9 cellular contexts compared by ENCODE assay signal in the genomic region with DNA sequence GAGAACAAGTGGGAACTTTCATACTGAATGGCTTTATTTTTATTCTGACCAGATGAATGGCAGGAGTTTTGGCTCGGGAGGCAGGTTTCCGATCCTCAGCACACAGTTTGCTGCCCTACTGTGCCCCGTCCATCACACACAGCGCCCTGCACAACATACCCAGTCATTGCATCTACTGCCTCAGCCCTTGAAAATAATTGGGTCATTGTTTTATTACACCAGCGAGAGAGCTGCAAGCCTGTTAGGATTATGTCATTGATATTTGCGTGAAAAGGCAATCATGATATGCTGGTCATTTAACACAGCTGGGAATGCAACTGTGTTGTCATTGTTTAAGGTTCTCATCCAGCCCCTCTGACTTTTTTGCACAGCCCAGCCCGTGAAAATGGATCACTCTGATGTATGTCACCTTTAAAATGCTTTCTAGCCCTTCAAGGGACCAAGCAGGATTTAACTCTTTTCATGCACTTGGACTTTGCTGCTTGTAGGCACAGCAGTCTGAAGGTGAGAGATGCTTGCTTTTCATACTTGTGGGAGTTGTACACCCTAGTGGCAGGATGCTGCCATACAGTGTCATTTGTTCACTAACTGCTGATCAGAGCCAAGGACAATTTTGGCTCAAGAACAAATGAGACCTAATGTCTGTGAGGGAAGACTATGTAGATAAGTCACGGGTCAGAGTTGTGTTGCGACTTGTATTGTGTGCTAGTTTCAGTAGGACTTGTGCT.
A peak's percentile ranks its signal among the peaks of the same experiment; 100 is the strongest.
DNase-seq lines count a peak whose midpoint lies in the region; ATAC-seq and TF ChIP-seq lines count a peak whose summit lies in the region.
"Had no signal": no experiment of that assay in that cellular context is flagged by ENCODE, and none has a peak within 500 bp of the region (broad histone marks: within the 10 kb centered on the region; RNA-seq: fewer than 3 reads in every experiment).

No MANE protein-coding gene starts in this region.

- no peak overlapping the region for H3K9ac ChIP-seq in neural progenitor cell
- no peak overlapping the region for H3K9ac ChIP-seq in mesendoderm (ENCODE audit: low read length)

- H3K27ac Mint-ChIP-seq in neural progenitor cell, result no peak overlapping the region
- H3K27ac Mint-ChIP-seq: activated naive CD4-positive, alpha-beta T cell treated with anti-CD3 and anti-CD28 coated beads, Interleukin-2, amount 50 U/mL, for 72 hours had no signal

- no peak overlapping the region for H3K56ac ChIP-seq in mesendoderm (ENCODE audit: low read length)

- no peaks in the 10 kb centered on the region for H3K9me3 ChIP-seq in neural progenitor cell (ENCODE audit: low read depth)

- no CpG with 5 or more reads among the region's 9 CpGs for WGBS in mesendoderm (ENCODE audit: extremely low coverage, insufficient coverage, low lambda C conversion rate)

- in situ Hi-C loops in astrocyte of the spinal cord (cut with HindIII; ENCODE audit: low sequenced_read_pairs), result no loop called here

- no peak overlapping the region for H3K27ac ChIP-seq in neural progenitor cell
- no peak overlapping the region for H3K27ac ChIP-seq in mesendoderm (ENCODE audit: low read depth, low read length)

- no peak overlapping the region for H4K5ac ChIP-seq in mesendoderm (ENCODE audit: low read length)

- peaks cover 7% of the 10 kb centered on the region for H3K27me3 Mint-ChIP-seq in neural progenitor cell (ENCODE audit: insufficient read depth, low read depth)

- no peaks in the 10 kb centered on the region for H4K20me1 ChIP-seq in neural progenitor cell (ENCODE audit: low read depth)

- no peak overlapping the region for H3K4me3 Mint-ChIP-seq in neural progenitor cell

- peak; percentile 54 for ATAC-seq in GM18502 (IDR thresholded peaks at IDR 0.05; ENCODE audit: poor library complexity, unreplicated experiment)
- ATAC-seq in HG02885 (IDR thresholded peaks at IDR 0.05; ENCODE audit: poor library complexity, unreplicated experiment), result peak; percentile 62
- ATAC-seq in GM21529 (IDR thresholded peaks at IDR 0.05; ENCODE audit: unreplicated experiment), result no peak
- ATAC-seq: activated naive CD4-positive, alpha-beta T cell treated with anti-CD3 and anti-CD28 coated beads, Interleukin-2, amount 50 U/mL, for 72 hours had no signal

- H2AK5ac ChIP-seq in mesendoderm (ENCODE audit: low read length), result no peak overlapping the region

- H3K18ac ChIP-seq in mesendoderm (ENCODE audit: low read length), result no peak overlapping the region

- H3K4me2 ChIP-seq in neural progenitor cell, result no peak overlapping the region
- no peak overlapping the region for H3K4me2 ChIP-seq in mesendoderm (ENCODE audit: low read length)

- H3K4me3 ChIP-seq in astrocyte of the spinal cord (ENCODE audit: low read depth, low read length) (no peak overlapping the region), neural progenitor cell (no peak overlapping the region), mesendoderm (ENCODE audit: low read length) (no peak overlapping the region)

- no peak overlapping the region for H3K4ac ChIP-seq in mesendoderm (ENCODE audit: low read depth, low read length)

- no peak overlapping the region for H2BK120ac ChIP-seq in mesendoderm (ENCODE audit: low read depth, low read length)

- no peak overlapping the region for H2BK15ac ChIP-seq in mesendoderm (replicated peaks; ENCODE audit: low read depth)

- TF ChIP-seq CTCF in astrocyte of the spinal cord (IDR thresholded peaks at IDR 0.05; ENCODE audit: low read depth, low read length), result peak; percentile 28
- TF ChIP-seq CTCF in neural progenitor cell (IDR thresholded peaks at IDR 0.05), result peak; percentile 36

- H3K36me3 ChIP-seq in neural progenitor cell, result no peaks in the 10 kb centered on the region
- H3K36me3 ChIP-seq in mesendoderm (ENCODE audit: control insufficient read depth, insufficient read depth, low read length), result no peaks in the 10 kb centered on the region

- no peaks in the 10 kb centered on the region for H3K36me3 Mint-ChIP-seq in neural progenitor cell
- H3K36me3 Mint-ChIP-seq: activated naive CD4-positive, alpha-beta T cell treated with anti-CD3 and anti-CD28 coated beads, Interleukin-2, amount 50 U/mL, for 72 hours had no signal

- H3K9me3 Mint-ChIP-seq in neural progenitor cell, result no peaks in the 10 kb centered on the region
- H3K9me3 Mint-ChIP-seq: activated naive CD4-positive, alpha-beta T cell treated with anti-CD3 and anti-CD28 coated beads, Interleukin-2, amount 50 U/mL, for 72 hours had no signal

- no peaks in the 10 kb centered on the region for H3K79me2 ChIP-seq in neural progenitor cell (ENCODE audit: low read depth)
- no peaks in the 10 kb centered on the region for H3K79me2 ChIP-seq in mesendoderm (ENCODE audit: control insufficient read depth, insufficient read depth, low read length)

- no peak overlapping the region for H2AFZ ChIP-seq in neural progenitor cell (replicated peaks)

- peaks cover 7% of the 10 kb centered on the region for H3K4me1 ChIP-seq in neural progenitor cell
- H3K4me1 ChIP-seq in mesendoderm (ENCODE audit: control insufficient read depth, low read depth, low read length), result no peaks in the 10 kb centered on the region

- H3K4me1 Mint-ChIP-seq in neural progenitor cell, result peaks cover 42% of the 10 kb centered on the region

- no peaks in the 10 kb centered on the region for H3K27me3 ChIP-seq in neural progenitor cell
- no peaks in the 10 kb centered on the region for H3K27me3 ChIP-seq in mesendoderm (ENCODE audit: insufficient read depth, low read length, poor library complexity)

- H4K8ac ChIP-seq in mesendoderm (ENCODE audit: low read depth, low read length), result no peak overlapping the region

- no peaks in the 10 kb centered on the region for H3F3A ChIP-seq in neural progenitor cell (ENCODE audit: low read depth)

- no peak overlapping the region for H2BK5ac ChIP-seq in mesendoderm (ENCODE audit: low read length)

- H3K23ac ChIP-seq in mesendoderm (ENCODE audit: low read length), result no peak overlapping the region

- H3K79me1 ChIP-seq in mesendoderm (ENCODE audit: low read length), result no peaks in the 10 kb centered on the region

- DNase-seq in astrocyte of the spinal cord (ENCODE audit: low read depth, low spot score) (no peak), neural progenitor cell (ENCODE audit: low spot score) (no peak), NCI-H2196 treated with DMSO at 0.1 percent for 48 hours (lab: John Stamatoyannopoulos, UW; ENCODE audit: unreplicated experiment) (no peak), islet precursor cell (no peak), mesendoderm (no peak)
